Comparison of ENCODE assay signal across 8 cellular contexts in genomic region chr9:131997076-131997475, GRCh38.
"Had no signal": no experiment of that assay in that cellular context is flagged by ENCODE, and none has a peak within 500 bp of the region (broad histone marks: within the 10 kb centered on the region; RNA-seq: fewer than 3 reads in every experiment).

No MANE protein-coding gene starts in this region.

- H3K9ac ChIP-seq: GM23248 had no signal

- ATAC-seq: HepG2, K562 had no signal

- H3K4me3 ChIP-seq: GM23248, K562 had no signal

- H3K27ac ChIP-seq: GM23248, HL-60 had no signal

- DNase-seq: GM23248, GOT3, H7, HCEC 1CT, KG1 had no signal

- H2AFZ ChIP-seq: GM23248 had no signal
